Comparison of ENCODE assay signal across 30 cellular contexts in the genomic region with DNA sequence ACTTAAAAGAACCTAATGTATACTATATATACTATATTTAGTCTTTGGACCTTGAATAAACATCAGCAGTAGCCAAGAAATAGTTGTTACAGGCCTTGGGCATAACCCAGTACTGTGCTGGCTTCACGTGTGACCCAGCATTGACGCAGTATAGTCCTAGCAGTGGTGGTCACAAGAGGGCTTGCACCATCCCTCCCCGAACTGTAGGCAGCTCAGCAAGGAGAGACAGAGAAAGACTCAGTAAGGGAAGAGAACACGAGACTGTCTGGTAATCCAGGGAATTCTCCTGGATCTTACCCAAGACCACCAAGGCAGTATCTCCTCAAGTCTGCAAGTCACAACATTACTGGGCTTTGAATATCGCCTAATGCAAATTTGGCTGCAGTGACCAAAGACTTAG.
"Had no signal": no experiment of that assay in that cellular context is flagged by ENCODE, and none has a peak within 500 bp of the region (broad histone marks: within the 10 kb centered on the region; RNA-seq: fewer than 3 reads in every experiment).

No MANE protein-coding gene starts in this region.

- H3K79me2 ChIP-seq: parathyroid adenoma had no signal

- H3K4me3 ChIP-seq: colonic mucosa, gastroesophageal sphincter, heart left ventricle, hepatocyte, left lung, mucosa of descending colon, neural progenitor cell, right atrium auricular region, skin epidermis, spleen, thoracic aorta, tibial nerve, upper lobe of right lung, uterus had no signal

- H3K9me3 ChIP-seq: colonic mucosa, mucosa of descending colon had no signal

- ATAC-seq: esophagus mucosa; foreskin keratinocyte; gastroesophageal sphincter; heart left ventricle; left lung; mucosa of descending colon; naive thymus-derived CD4-positive, alpha-beta T cell; stimulated activated memory B cell treated with anti-CD40 and anti-IgM and Interleukin-4, amounts not matched to agents 10 μg/mL and 1 μg/mL and 100 μg/mL, for 72 hours; stimulated activated naive CD8-positive, alpha-beta T cell treated with anti-CD3 and anti-CD28 coated beads, Interleukin-15, Interleukin-2, amounts not matched to agents 100 U/mL and 50 U/mL, for 24 hours; upper lobe of right lung had no signal

- H3K27ac ChIP-seq: colonic mucosa, epithelial cell of prostate, foreskin keratinocyte, gastroesophageal sphincter, hepatocyte, left lung, neural progenitor cell, parathyroid adenoma, right atrium auricular region, skin epidermis, spleen, thoracic aorta, upper lobe of right lung, uterus had no signal

- H3K4me3 Mint-ChIP-seq: dendritic cell treated with granulocyte-macrophage colony-stimulating factor and Interleukin-4, amounts not matched to agents 40 ng/mL and 50 ng/mL, for 4 days; endodermal cell; mesothelial cell of epicardium; naive thymus-derived CD4-positive, alpha-beta T cell; nephron; neural progenitor cell; stimulated activated memory B cell treated with anti-CD40 and anti-IgM and Interleukin-4, amounts not matched to agents 10 μg/mL and 1 μg/mL and 100 μg/mL, for 72 hours had no signal

- H3K36me3 ChIP-seq: colonic mucosa, gastroesophageal sphincter, left lung, neural progenitor cell, right atrium auricular region, thoracic aorta, upper lobe of right lung, uterus had no signal

- H3K9ac ChIP-seq: neural progenitor cell, parathyroid adenoma had no signal

- H3K4me1 Mint-ChIP-seq: neural progenitor cell had no signal

- H2AFZ ChIP-seq: hepatocyte, neural progenitor cell, parathyroid adenoma had no signal

- H3K27ac Mint-ChIP-seq: dendritic cell treated with granulocyte-macrophage colony-stimulating factor and Interleukin-4, amounts not matched to agents 40 ng/mL and 50 ng/mL, for 4 days; endodermal cell; mesothelial cell of epicardium; naive thymus-derived CD4-positive, alpha-beta T cell; nephron; neural progenitor cell; progenitor cell of endocrine pancreas; stimulated activated memory B cell treated with anti-CD40 and anti-IgM and Interleukin-4, amounts not matched to agents 10 μg/mL and 1 μg/mL and 100 μg/mL, for 72 hours had no signal

- H3K27me3 Mint-ChIP-seq: dendritic cell treated with granulocyte-macrophage colony-stimulating factor and Interleukin-4, amounts not matched to agents 40 ng/mL and 50 ng/mL, for 4 days; progenitor cell of endocrine pancreas; stimulated activated memory B cell treated with anti-CD40 and anti-IgM and Interleukin-4, amounts not matched to agents 10 μg/mL and 1 μg/mL and 100 μg/mL, for 72 hours had no signal

- H3K27me3 ChIP-seq: colonic mucosa, foreskin keratinocyte, gastroesophageal sphincter, heart left ventricle, hepatocyte, left lung, neural progenitor cell, right atrium auricular region, spleen, tibial nerve, upper lobe of right lung, uterus had no signal

- H3K4me2 ChIP-seq: hepatocyte, neural progenitor cell had no signal

- DNase-seq: colonic mucosa; effector CD8-positive, alpha-beta T cell; endodermal cell; foreskin keratinocyte; heart left ventricle; kidney; left lung; mesenchymal stem cell; mucosa of descending colon; naive thymus-derived CD4-positive, alpha-beta T cell; spleen; stimulated activated CD4-positive, alpha-beta T cell treated with anti-CD3 and anti-CD28 coated beads, Interleukin-4, amount 100 ng/mL, for 4 hours; stimulated activated naive CD8-positive, alpha-beta T cell treated with anti-CD3 and anti-CD28 coated beads, Interleukin-15, Interleukin-2, amounts not matched to agents 100 U/mL and 50 U/mL, for 24 hours; upper lobe of right lung; uterus had no signal

- H3K4me1 ChIP-seq: colonic mucosa, left lung, neural progenitor cell, parathyroid adenoma, upper lobe of right lung, uterus had no signal

- H3K9me3 Mint-ChIP-seq: endodermal cell had no signal
